ENCODE assay signal across 3 cellular contexts in genomic region chr11:5880329-5880728, GRCh38.
"Had no signal": no experiment of that assay in that cellular context is flagged by ENCODE, and none has a peak within 500 bp of the region (broad histone marks: within the 10 kb centered on the region; RNA-seq: fewer than 3 reads in every experiment).

TSS of gene OR52E4 (plus strand) at chr11:5880629. CDS start at chr11:5884293, 3,664 bp downstream.

- ATAC-seq: GM12878 had no signal

- DNase-seq: GDM1, GF-D8 had no signal
